ENCODE assay signal across 8 cellular contexts in genomic region chr19:55643003-55643732, GRCh38. TPM values are rescaled to one million over a fixed set of nuclear protein-coding genes. Genes with fewer than 3 reads are reported as not detected.
DNase-seq lines count a peak whose midpoint lies in the region; ATAC-seq and TF ChIP-seq lines count a peak whose summit lies in the region.

Gene ZNF581, plus strand, starts transcription at chr19:55643649. Its CDS starts 923 bp downstream, at chr19:55644572.

- DNase-seq in ACHN: peak; percentile 69
- peak; percentile 43 for DNase-seq in LNCaP clone FGC (ENCODE audit: low read depth)
- peak; percentile 86 for DNase-seq in activated naive CD4-positive, alpha-beta T cell treated with anti-CD3 and anti-CD28 coated beads, Interleukin-2, amount 50 U/mL, for 16 hours
- DNase-seq in globus pallidus (ENCODE audit: low spot score): peak; percentile 58
- peak; percentile 34 for DNase-seq in non-pigmented ciliary epithelial cell (ENCODE audit: low read depth)

- ATAC-seq in GM18907 (IDR thresholded peaks at IDR 0.05; ENCODE audit: unreplicated experiment) (peak; percentile 48), SK-N-SH treated with all-trans-retinoic acid at 6 μM for 48 hours (peak; percentile 53)

- H3K27ac ChIP-seq in temporal lobe (ENCODE audit: low read depth, low read length): peak within 1 kb of the TSS; percentile 36

- in situ Hi-C loops in ACHN (cut with HindIII; ENCODE audit: low pct_ligation_motif_present, low pct_unique_long_range_greater_than_20kb, low sequenced_read_pairs): no loop called here

- no peak for TF ChIP-seq CTCF in LNCaP clone FGC (IDR thresholded peaks at IDR 0.05; ENCODE audit: control insufficient read depth, extremely low read depth, insufficient read depth)

- H3K4me3 ChIP-seq in LNCaP clone FGC (ENCODE audit: low read depth, low read length): peak within 1 kb of the TSS; percentile 95

TF ChIP-seq in SK-N-SH treated with all-trans-retinoic acid at 6 μM for 48 hours, 23 proteins besides CTCF, POLR2A, EP300 and RAD21:
- TF ChIP-seq CSDC2 (CRISPR knock-in tag; IDR thresholded peaks at IDR 0.05): 0 out of 2 replicates have a peak, but pooled peaks have one; percentile 36
- no peak for TF ChIP-seq OSR1 (CRISPR knock-in tag; IDR thresholded peaks at IDR 0.05)
- TF ChIP-seq CREB5 (CRISPR knock-in tag; IDR thresholded peaks at IDR 0.05; ENCODE audit: low read depth): no peak
- TF ChIP-seq ZNF70 (CRISPR knock-in tag; IDR thresholded peaks at IDR 0.05): 0 out of 2 replicates have a peak, but pooled peaks have one; percentile 6
- no peak for TF ChIP-seq PPARA (CRISPR knock-in tag; IDR thresholded peaks at IDR 0.05; ENCODE audit: borderline replicate concordance)
- TF ChIP-seq ZFP30 (CRISPR knock-in tag; IDR thresholded peaks at IDR 0.05): no peak
- no peak for TF ChIP-seq CSRNP3 (CRISPR knock-in tag; IDR thresholded peaks at IDR 0.05)
- TF ChIP-seq ZFP3 (CRISPR knock-in tag; IDR thresholded peaks at IDR 0.05): no peak
- TF ChIP-seq ZC3H10 (CRISPR knock-in tag; IDR thresholded peaks at IDR 0.05): no peak
- TF ChIP-seq GLIS3 (CRISPR knock-in tag; IDR thresholded peaks at IDR 0.05): peak; percentile 81; the same call in 1 of the 2 replicates
- no peak for TF ChIP-seq BACH2 (CRISPR knock-in tag; IDR thresholded peaks at IDR 0.05; ENCODE audit: borderline replicate concordance)
- no peak for TF ChIP-seq SNAI2 (CRISPR knock-in tag; IDR thresholded peaks at IDR 0.05)
- no peak for TF ChIP-seq ARNTL (CRISPR knock-in tag; IDR thresholded peaks at IDR 0.05; ENCODE audit: borderline replicate concordance, low read depth)
- TF ChIP-seq TSHZ2 (CRISPR knock-in tag; IDR thresholded peaks at IDR 0.05): no peak; the same call in 1 of the 2 replicates
- TF ChIP-seq POU6F1 (CRISPR knock-in tag; IDR thresholded peaks at IDR 0.05; ENCODE audit: borderline replicate concordance, low read depth): no peak
- TF ChIP-seq ISL1 (CRISPR knock-in tag; IDR thresholded peaks at IDR 0.05): no peak
- no peak for TF ChIP-seq ZNF8 (CRISPR knock-in tag; IDR thresholded peaks at IDR 0.05)
- no peak for TF ChIP-seq TOX (CRISPR knock-in tag; IDR thresholded peaks at IDR 0.05; ENCODE audit: borderline replicate concordance)

RNA-seq across cellular contexts. Expression of gene ZNF581, which starts in this region (rescaled TPM):
- 6.9 TPM for total RNA-seq in temporal lobe

Comparison
In these comparisons a context has a peak if more than half of its experiments do, and no peak if none do; other contexts are left out.
1. Peak in every context shown above with its lines: DNase-seq, ATAC-seq, H3K4me3 ChIP-seq and H3K27ac ChIP-seq.
2. DNase-seq: peak in every context shown above with its lines; median percentile 86 in activated naive CD4-positive, alpha-beta T cell treated with anti-CD3 and anti-CD28 coated beads, Interleukin-2, amount 50 U/mL, for 16 hours; 69 in ACHN; 58 in globus pallidus; 43 in LNCaP clone FGC; 34 in non-pigmented ciliary epithelial cell.